ENCODE assay signal across 6 cellular contexts in the genomic region with DNA sequence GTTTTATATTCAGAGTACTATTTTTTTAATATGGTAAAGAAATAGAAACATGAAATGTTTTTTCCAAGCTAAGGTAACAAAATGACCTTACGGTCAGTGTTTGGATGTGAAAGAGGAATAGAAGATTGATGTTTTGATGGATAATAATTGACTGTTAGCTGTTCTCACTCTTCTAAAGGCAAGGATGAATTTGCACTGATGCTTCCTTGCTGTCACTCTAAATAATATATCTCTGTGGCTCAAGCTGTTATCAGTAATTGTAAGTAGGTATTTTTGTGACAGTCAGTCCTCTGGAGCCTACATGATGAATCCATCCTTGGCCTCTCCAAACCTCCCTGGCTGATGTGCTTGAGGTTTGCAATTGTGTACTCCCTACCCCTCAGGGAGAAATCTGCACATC.
"Had no signal": no experiment of that assay in that cellular context is flagged by ENCODE, and none has a peak within 500 bp of the region (broad histone marks: within the 10 kb centered on the region; RNA-seq: fewer than 3 reads in every experiment).

No MANE protein-coding gene starts in this region.

- H3K4me3 Mint-ChIP-seq: H9 had no signal

- ATAC-seq: K562 had no signal

- DNase-seq: GM23248, GOT3, H9, HCEC 1CT, IMR-90 had no signal

- H3K9me3 Mint-ChIP-seq: H9 had no signal

- H3K27ac Mint-ChIP-seq: H9 had no signal
